Comparison of ENCODE assay signal across 8 cellular contexts in genomic region chr15:20194591-20195198, GRCh38.
A peak's percentile ranks its signal among the peaks of the same experiment; 100 is the strongest.
DNase-seq lines count a peak whose midpoint lies in the region; ATAC-seq and TF ChIP-seq lines count a peak whose summit lies in the region.
"Not testable (repeated sequence)": the region's sequence is repeated elsewhere in the genome, so short reads cannot be mapped to it uniquely, and the experiment has no call there.

No MANE protein-coding gene starts in this region.

- not testable (repeated sequence) for H3K36me3 ChIP-seq in A673 (ENCODE audit: insufficient read depth, low read length, poor library complexity, severe bottlenecking); DND-41 (ENCODE audit: insufficient read depth, low read length); Panc1 (ENCODE audit: control insufficient read depth, insufficient read depth, low read length)

- ATAC-seq in DND-41 (ENCODE audit: insufficient read depth, low read depth); Panc1; foreskin keratinocyte: not testable (repeated sequence)

- not testable (repeated sequence) for DNase-seq in A673 (ENCODE audit: low spot score); DND-41; Panc1 (ENCODE audit: low read depth, low spot score); foreskin keratinocyte; mesothelial cell of epicardium (ENCODE audit: low spot score in 2 of 2, unreplicated experiment in 2 of 2); progenitor cell of endocrine pancreas (ENCODE audit: low spot score, unreplicated experiment)
- peak; percentile 2 for DNase-seq in activated CD4-positive, alpha-beta T cell treated with anti-CD3 and anti-CD28 coated beads, Interleukin-2, amount 10 ng/mL, durations not matched to agents 24 days and 14 days

- not testable (repeated sequence) for H3K79me2 ChIP-seq in DND-41 (ENCODE audit: insufficient read depth, low read length)

- not testable (repeated sequence) for H3K27me3 Mint-ChIP-seq in activated CD4-positive, alpha-beta T cell treated with anti-CD3 and anti-CD28 coated beads, Interleukin-2, amount 10 ng/mL, durations not matched to agents 24 days and 14 days; mesothelial cell of epicardium (ENCODE audit: low read depth); progenitor cell of endocrine pancreas

- H4K20me1 ChIP-seq in DND-41 (ENCODE audit: insufficient read depth, low read length) = not testable (repeated sequence)

- not testable (repeated sequence) for H3K9me3 ChIP-seq in A673 (ENCODE audit: low read depth, low read length, poor library complexity, severe bottlenecking); DND-41 (ENCODE audit: insufficient read depth, low read length, severe bottlenecking); Panc1 (ENCODE audit: control insufficient read depth, insufficient read depth, low read depth, low read length)

- CTCF ChIA-PET in A673 (lab: Charles Lee) = not testable (repeated sequence)
- CTCF ChIA-PET in Panc1 (lab: Charles Lee) = interaction anchor here (0.7 kb wide), 1 partner anchor 69 kb away, joined by 11 read pairs; no protein-coding TSS in a partner anchor

- not testable (repeated sequence) for H3K4me1 Mint-ChIP-seq in activated CD4-positive, alpha-beta T cell treated with anti-CD3 and anti-CD28 coated beads, Interleukin-2, amount 10 ng/mL, durations not matched to agents 24 days and 14 days; mesothelial cell of epicardium; progenitor cell of endocrine pancreas (ENCODE audit: low read depth)

- TF ChIP-seq CTCF in A673 (conservative IDR thresholded peaks at IDR 0.05; ENCODE audit: low read depth, low read length) (peak; percentile 20; the same call in 1 of the 2 replicates), DND-41 (IDR thresholded peaks at IDR 0.05; ENCODE audit: borderline replicate concordance, extremely low read depth, low read length, poor library complexity, severe bottlenecking) (peak; percentile 25), LNCAP (IDR thresholded peaks at IDR 0.05) (peak; percentile 81), Panc1 (IDR thresholded peaks at IDR 0.05) (peak; percentile 75), foreskin keratinocyte (conservative IDR thresholded peaks at IDR 0.05) (peak; percentile 44), mesothelial cell of epicardium (IDR thresholded peaks at IDR 0.05; ENCODE audit: unreplicated experiment) (peak; percentile 94), progenitor cell of endocrine pancreas (IDR thresholded peaks at IDR 0.05; ENCODE audit: unreplicated experiment) (peak; percentile 44)

- not testable (repeated sequence) for H3K27ac Mint-ChIP-seq in activated CD4-positive, alpha-beta T cell treated with anti-CD3 and anti-CD28 coated beads, Interleukin-2, amount 10 ng/mL, durations not matched to agents 24 days and 14 days; mesothelial cell of epicardium; progenitor cell of endocrine pancreas

- POLR2A ChIA-PET in A673 (lab: Charles Lee; ENCODE audit: low non-redundant PET); Panc1 (lab: Charles Lee): not testable (repeated sequence)

- H3K27me3 ChIP-seq in A673 (replicated peaks; ENCODE audit: insufficient read depth, low read depth, low read length, poor library complexity); DND-41 (ENCODE audit: insufficient read depth, low read length, poor library complexity); Panc1 (ENCODE audit: control insufficient read depth, insufficient read depth, low read length); foreskin keratinocyte: not testable (repeated sequence)

- not testable (repeated sequence) for H3K9ac ChIP-seq in DND-41 (ENCODE audit: low read depth, low read length)

- not testable (repeated sequence) for H3K4me1 ChIP-seq in A673 (ENCODE audit: insufficient read depth, low read length, poor library complexity, severe bottlenecking); DND-41 (ENCODE audit: insufficient read depth, low read length); Panc1 (ENCODE audit: control insufficient read depth, insufficient read depth, low read length); foreskin keratinocyte

- intact Hi-C loops in A673 (cut with micrococcal nuclease; ENCODE audit: unreplicated experiment); Panc1 (cut with micrococcal nuclease; ENCODE audit: unreplicated experiment); activated CD4-positive, alpha-beta T cell treated with anti-CD3 and anti-CD28 coated beads, Interleukin-2, amount 10 ng/mL, durations not matched to agents 24 days and 14 days (cut with micrococcal nuclease): not testable (repeated sequence)

- not testable (repeated sequence) for H3K36me3 Mint-ChIP-seq in activated CD4-positive, alpha-beta T cell treated with anti-CD3 and anti-CD28 coated beads, Interleukin-2, amount 10 ng/mL, durations not matched to agents 24 days and 14 days (ENCODE audit: low read depth); mesothelial cell of epicardium; progenitor cell of endocrine pancreas (ENCODE audit: insufficient read depth)

- H3K4me3 Mint-ChIP-seq in activated CD4-positive, alpha-beta T cell treated with anti-CD3 and anti-CD28 coated beads, Interleukin-2, amount 10 ng/mL, durations not matched to agents 24 days and 14 days; mesothelial cell of epicardium; progenitor cell of endocrine pancreas (ENCODE audit: low read depth): not testable (repeated sequence)

- H3K9me3 Mint-ChIP-seq in activated CD4-positive, alpha-beta T cell treated with anti-CD3 and anti-CD28 coated beads, Interleukin-2, amount 10 ng/mL, durations not matched to agents 24 days and 14 days = not testable (repeated sequence)
- H3K9me3 Mint-ChIP-seq in mesothelial cell of epicardium (peaks cover 28% of the 10 kb centered on the region), progenitor cell of endocrine pancreas (ENCODE audit: low read depth) (peaks cover 22% of the 10 kb centered on the region)

- H3K4me2 ChIP-seq in DND-41 (ENCODE audit: insufficient read depth, low read length) = not testable (repeated sequence)

- not testable (repeated sequence) for H2AFZ ChIP-seq in DND-41 (ENCODE audit: low read depth, low read length)

- BruUV-seq in A673 (replicated peaks; lab: Mats Ljungman, UMichigan); Panc1 (replicated peaks; lab: Mats Ljungman, UMichigan): not testable (repeated sequence)

- H3K27ac ChIP-seq in A673 (ENCODE audit: low read depth, low read length, poor library complexity, severe bottlenecking); DND-41 (ENCODE audit: low read length); Panc1 (ENCODE audit: low read length); foreskin keratinocyte: not testable (repeated sequence)

- in situ Hi-C loops in Panc1 (cut with HindIII; ENCODE audit: low pct_unique_long_range_greater_than_20kb, low sequenced_read_pairs) = not testable (repeated sequence)

- not testable (repeated sequence) for H3K4me3 ChIP-seq in A673 (ENCODE audit: low read depth, low read length, poor library complexity, severe bottlenecking); DND-41 (ENCODE audit: low read depth in 1 of 2, low read length in 2 of 2); Panc1 (ENCODE audit: low read depth in 2 of 2, low read length in 2 of 2)

Comparison
In these comparisons a context has a peak if more than half of its experiments do, and no peak if none do; other contexts are left out.
1. CTCF ChIP-seq: peak in every context shown above with its lines; median percentile 94 in mesothelial cell of epicardium; 81 in LNCAP; 75 in Panc1; 44 in foreskin keratinocyte; 44 in progenitor cell of endocrine pancreas; 25 in DND-41; 20 in A673.